In the genomic region with DNA sequence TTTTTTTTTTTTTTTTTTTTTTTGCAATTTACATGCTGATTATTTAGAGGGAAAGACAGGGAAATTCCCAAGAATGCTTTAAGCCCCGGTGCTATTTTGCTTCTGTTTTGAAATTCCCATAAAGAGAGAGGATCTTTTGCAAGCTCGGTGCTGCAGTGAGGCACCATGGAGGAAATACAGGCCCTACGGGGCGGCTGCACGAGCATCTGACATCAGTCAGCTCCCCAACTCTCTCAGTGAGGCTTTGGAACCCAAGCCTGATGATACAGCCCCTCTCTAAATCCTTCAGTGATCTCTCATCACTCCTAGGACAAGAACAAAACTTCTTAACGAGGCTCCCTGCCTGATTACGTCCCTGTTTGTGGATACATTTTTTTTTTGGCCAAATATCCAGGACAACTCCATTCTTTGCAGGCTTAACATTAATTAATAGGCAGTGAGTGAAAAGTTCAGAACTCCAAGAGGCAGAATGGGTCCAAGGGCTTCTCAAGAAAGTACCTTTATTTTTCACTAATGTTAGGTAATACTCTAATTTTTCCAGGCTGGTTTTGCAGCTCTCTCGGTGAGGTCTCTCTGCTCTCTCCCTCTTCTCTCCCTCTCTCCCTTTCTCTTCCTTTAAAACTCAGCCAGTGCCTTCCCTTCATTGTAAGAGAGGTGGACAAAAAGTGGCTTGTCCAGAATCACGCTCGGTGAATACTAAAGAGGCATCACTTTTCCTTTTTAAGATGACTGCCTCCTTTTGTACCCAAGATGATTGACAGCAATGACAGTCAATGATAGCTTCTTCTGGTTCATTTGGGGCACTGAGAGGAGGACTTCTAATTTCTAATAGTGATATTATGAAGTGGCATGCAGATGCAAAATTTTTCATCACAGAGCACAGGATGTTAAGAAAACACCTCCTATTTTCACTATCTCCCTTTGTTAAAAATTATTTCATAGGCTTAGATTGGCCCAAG, we compare ENCODE assay signal across 1 cellular context.
TF ChIP-seq lines count a peak whose summit lies in the region.

No MANE protein-coding gene starts in this region.

TF ChIP-seq in GM23338, 12 proteins besides CTCF, POLR2A, EP300 and RAD21:
- TF ChIP-seq NANOG (IDR thresholded peaks at IDR 0.05; ENCODE audit: borderline replicate concordance): no peak
- TF ChIP-seq ZNF114 (CRISPR knock-in tag; IDR thresholded peaks at IDR 0.05): no peak
- no peak for TF ChIP-seq EZH2 (IDR thresholded peaks at IDR 0.05; ENCODE audit: low read depth, unreplicated experiment)
- TF ChIP-seq, protein P1, sequence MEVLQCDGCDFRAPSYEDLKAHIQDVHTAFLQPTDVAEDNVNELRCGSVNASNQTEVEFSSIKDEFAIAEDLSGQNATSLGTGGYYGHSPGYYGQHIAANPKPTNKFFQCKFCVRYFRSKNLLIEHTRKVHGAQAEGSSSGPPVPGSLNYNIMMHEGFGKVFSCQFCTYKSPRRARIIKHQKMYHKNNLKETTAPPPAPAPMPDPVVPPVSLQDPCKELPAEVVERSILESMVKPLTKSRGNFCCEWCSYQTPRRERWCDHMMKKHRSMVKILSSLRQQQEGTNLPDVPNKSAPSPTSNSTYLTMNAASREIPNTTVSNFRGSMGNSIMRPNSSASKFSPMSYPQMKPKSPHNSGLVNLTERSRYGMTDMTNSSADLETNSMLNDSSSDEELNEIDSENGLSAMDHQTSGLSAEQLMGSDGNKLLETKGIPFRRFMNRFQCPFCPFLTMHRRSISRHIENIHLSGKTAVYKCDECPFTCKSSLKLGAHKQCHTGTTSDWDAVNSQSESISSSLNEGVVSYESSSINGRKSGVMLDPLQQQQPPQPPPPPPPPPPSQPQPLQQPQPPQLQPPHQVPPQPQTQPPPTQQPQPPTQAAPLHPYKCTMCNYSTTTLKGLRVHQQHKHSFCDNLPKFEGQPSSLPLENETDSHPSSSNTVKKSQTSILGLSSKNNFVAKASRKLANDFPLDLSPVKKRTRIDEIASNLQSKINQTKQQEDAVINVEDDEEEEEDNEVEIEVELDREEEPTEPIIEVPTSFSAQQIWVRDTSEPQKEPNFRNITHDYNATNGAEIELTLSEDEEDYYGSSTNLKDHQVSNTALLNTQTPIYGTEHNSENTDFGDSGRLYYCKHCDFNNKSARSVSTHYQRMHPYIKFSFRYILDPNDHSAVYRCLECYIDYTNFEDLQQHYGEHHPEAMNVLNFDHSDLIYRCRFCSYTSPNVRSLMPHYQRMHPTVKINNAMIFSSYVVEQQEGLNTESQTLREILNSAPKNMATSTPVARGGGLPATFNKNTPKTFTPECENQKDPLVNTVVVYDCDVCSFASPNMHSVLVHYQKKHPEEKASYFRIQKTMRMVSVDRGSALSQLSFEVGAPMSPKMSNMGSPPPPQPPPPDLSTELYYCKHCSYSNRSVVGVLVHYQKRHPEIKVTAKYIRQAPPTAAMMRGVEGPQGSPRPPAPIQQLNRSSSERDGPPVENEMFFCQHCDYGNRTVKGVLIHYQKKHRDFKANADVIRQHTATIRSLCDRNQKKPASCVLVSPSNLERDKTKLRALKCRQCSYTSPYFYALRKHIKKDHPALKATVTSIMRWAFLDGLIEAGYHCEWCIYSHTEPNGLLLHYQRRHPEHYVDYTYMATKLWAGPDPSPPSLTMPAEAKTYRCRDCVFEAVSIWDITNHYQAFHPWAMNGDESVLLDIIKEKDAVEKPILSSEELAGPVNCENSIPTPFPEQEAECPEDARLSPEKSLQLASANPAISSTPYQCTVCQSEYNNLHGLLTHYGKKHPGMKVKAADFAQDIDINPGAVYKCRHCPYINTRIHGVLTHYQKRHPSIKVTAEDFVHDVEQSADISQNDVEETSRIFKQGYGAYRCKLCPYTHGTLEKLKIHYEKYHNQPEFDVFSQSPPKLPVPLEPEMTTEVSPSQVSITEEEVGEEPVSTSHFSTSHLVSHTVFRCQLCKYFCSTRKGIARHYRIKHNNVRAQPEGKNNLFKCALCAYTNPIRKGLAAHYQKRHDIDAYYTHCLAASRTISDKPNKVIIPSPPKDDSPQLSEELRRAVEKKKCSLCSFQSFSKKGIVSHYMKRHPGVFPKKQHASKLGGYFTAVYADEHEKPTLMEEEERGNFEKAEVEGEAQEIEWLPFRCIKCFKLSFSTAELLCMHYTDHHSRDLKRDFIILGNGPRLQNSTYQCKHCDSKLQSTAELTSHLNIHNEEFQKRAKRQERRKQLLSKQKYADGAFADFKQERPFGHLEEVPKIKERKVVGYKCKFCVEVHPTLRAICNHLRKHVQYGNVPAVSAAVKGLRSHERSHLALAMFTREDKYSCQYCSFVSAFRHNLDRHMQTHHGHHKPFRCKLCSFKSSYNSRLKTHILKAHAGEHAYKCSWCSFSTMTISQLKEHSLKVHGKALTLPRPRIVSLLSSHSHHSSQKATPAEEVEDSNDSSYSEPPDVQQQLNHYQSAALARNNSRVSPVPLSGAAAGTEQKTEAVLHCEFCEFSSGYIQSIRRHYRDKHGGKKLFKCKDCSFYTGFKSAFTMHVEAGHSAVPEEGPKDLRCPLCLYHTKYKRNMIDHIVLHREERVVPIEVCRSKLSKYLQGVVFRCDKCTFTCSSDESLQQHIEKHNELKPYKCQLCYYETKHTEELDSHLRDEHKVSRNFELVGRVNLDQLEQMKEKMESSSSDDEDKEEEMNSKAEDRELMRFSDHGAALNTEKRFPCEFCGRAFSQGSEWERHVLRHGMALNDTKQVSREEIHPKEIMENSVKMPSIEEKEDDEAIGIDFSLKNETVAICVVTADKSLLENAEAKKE (CRISPR knock-in tag; IDR thresholded peaks at IDR 0.05): no peak
- no peak for TF ChIP-seq POLR2AphosphoS5 (IDR thresholded peaks at IDR 0.05; ENCODE audit: low read depth)
